ENCODE assay signal across 8 cellular contexts in the genomic region with DNA sequence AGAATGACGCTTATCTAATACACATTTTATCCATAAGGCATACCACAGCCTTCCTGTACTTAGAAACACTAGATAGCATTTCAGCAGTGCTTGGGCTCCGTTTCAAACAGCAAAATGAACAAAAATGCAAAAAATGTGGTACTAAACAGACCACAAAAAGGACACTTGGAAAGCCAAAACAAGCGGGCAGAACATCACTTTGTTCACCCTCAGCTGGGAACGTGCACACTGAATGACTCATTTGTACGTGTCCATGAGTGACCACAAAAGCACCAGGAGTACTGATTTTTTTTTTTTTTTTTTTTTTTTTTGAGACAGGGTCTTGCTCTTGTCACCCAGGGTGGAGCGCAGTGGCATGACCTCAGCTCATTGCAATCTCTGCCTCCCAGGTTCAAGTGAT. TPM values are rescaled to one million over a fixed set of nuclear protein-coding genes. Genes with fewer than 3 reads are reported as not detected.
A peak's percentile ranks its signal among the peaks of the same experiment; 100 is the strongest.
DNase-seq lines count a peak whose midpoint lies in the region; ATAC-seq and TF ChIP-seq lines count a peak whose summit lies in the region.

No MANE protein-coding gene starts in this region.

- TF ChIP-seq CTCF in neural progenitor cell (IDR thresholded peaks at IDR 0.05) (no peak), stomach (IDR thresholded peaks at IDR 0.05) (no peak)

- peaks cover 6% of the 10 kb centered on the region for H3K36me3 Mint-ChIP-seq in activated naive CD8-positive, alpha-beta T cell
- H3K36me3 Mint-ChIP-seq in natural killer cell treated with Interleukin-12 subunit alpha and Interleukin-12 subunit beta and Interleukin-15 and Interleukin-18, amount 100 ng/mL, for 72 hours: no peaks in the 10 kb centered on the region
- peaks cover 2% of the 10 kb centered on the region for H3K36me3 Mint-ChIP-seq in neural progenitor cell

- peaks cover 36% of the 10 kb centered on the region for H3K4me1 ChIP-seq in neural progenitor cell
- H3K4me1 ChIP-seq in stomach: peaks cover 30 to 67% (median 44%) of the 10 kb centered on the region in 4 donors

- H3K4me2 ChIP-seq in neural progenitor cell: no peak overlapping the region

- no peaks in the 10 kb centered on the region for H3K36me3 ChIP-seq in neural progenitor cell
- no peaks in the 10 kb centered on the region for H3K36me3 ChIP-seq in stomach

- no peaks in the 10 kb centered on the region for H3K9me3 Mint-ChIP-seq in activated naive CD8-positive, alpha-beta T cell (ENCODE audit: low read depth)
- no peaks in the 10 kb centered on the region for H3K9me3 Mint-ChIP-seq in natural killer cell treated with Interleukin-12 subunit alpha and Interleukin-12 subunit beta and Interleukin-15 and Interleukin-18, amount 100 ng/mL, for 72 hours
- H3K9me3 Mint-ChIP-seq in neural progenitor cell: peaks cover 7% of the 10 kb centered on the region

- H3K4me3 ChIP-seq in neural progenitor cell (no peak overlapping the region), stomach (no peak overlapping the region)

- H2AFZ ChIP-seq in neural progenitor cell (replicated peaks): no peak overlapping the region

- peak overlapping the region; percentile 30 for H3K4me3 Mint-ChIP-seq in activated naive CD8-positive, alpha-beta T cell
- peak overlapping the region; percentile 42 for H3K4me3 Mint-ChIP-seq in natural killer cell treated with Interleukin-12 subunit alpha and Interleukin-12 subunit beta and Interleukin-15 and Interleukin-18, amount 100 ng/mL, for 72 hours
- no peak overlapping the region for H3K4me3 Mint-ChIP-seq in neural progenitor cell

- H3K79me2 ChIP-seq in neural progenitor cell (ENCODE audit: low read depth): no peaks in the 10 kb centered on the region

- DNase-seq in natural killer cell treated with Interleukin-12 subunit alpha and Interleukin-12 subunit beta and Interleukin-15 and Interleukin-18, amount 100 ng/mL, for 72 hours (ENCODE audit: low spot score): no peak
- no peak for DNase-seq in neural progenitor cell (ENCODE audit: low spot score)
- DNase-seq in stomach: no peak
- DNase-seq in NCI-H345 (lab: John Stamatoyannopoulos, UW): no peak
- no peak for DNase-seq in stimulated activated CD4-positive, alpha-beta T cell treated with anti-CD3 and anti-CD28 coated beads, Interleukin-12 subunit alpha, Interleukin-12 subunit beta, amount 100 ng/mL, for 4 hours

- intact Hi-C loops in stomach (cut with DNase I; ENCODE audit: low total_unique reads): no loop called here

- peak overlapping the region; percentile 91 for H3K27ac Mint-ChIP-seq in activated naive CD8-positive, alpha-beta T cell
- H3K27ac Mint-ChIP-seq in natural killer cell treated with Interleukin-12 subunit alpha and Interleukin-12 subunit beta and Interleukin-15 and Interleukin-18, amount 100 ng/mL, for 72 hours: peak overlapping the region; percentile 57 to 83
- no peak overlapping the region for H3K27ac Mint-ChIP-seq in neural progenitor cell

- no peaks in the 10 kb centered on the region for H3K9me3 ChIP-seq in neural progenitor cell (ENCODE audit: low read depth)
- H3K9me3 ChIP-seq in stomach: no peaks in the 10 kb centered on the region

- H3K9ac ChIP-seq in neural progenitor cell: no peak overlapping the region

- WGBS in stomach, 5 donors: 69 to 84% (median 79%) methylated on average over 6 of the region's 6 CpGs

- H3F3A ChIP-seq in neural progenitor cell (ENCODE audit: low read depth): no peaks in the 10 kb centered on the region

- H3K4me1 Mint-ChIP-seq in activated naive CD8-positive, alpha-beta T cell (ENCODE audit: low read depth): peaks cover 77% of the 10 kb centered on the region
- peaks cover 46 to 57% of the 10 kb centered on the region in 2 donors for H3K4me1 Mint-ChIP-seq in natural killer cell treated with Interleukin-12 subunit alpha and Interleukin-12 subunit beta and Interleukin-15 and Interleukin-18, amount 100 ng/mL, for 72 hours (ENCODE audit: low read depth in 2 of 2)
- H3K4me1 Mint-ChIP-seq in neural progenitor cell: peaks cover 37% of the 10 kb centered on the region

- H4K20me1 ChIP-seq in neural progenitor cell (ENCODE audit: low read depth): no peaks in the 10 kb centered on the region

- no peaks in the 10 kb centered on the region for H3K27me3 Mint-ChIP-seq in activated naive CD8-positive, alpha-beta T cell
- no peaks in the 10 kb centered on the region for H3K27me3 Mint-ChIP-seq in natural killer cell treated with Interleukin-12 subunit alpha and Interleukin-12 subunit beta and Interleukin-15 and Interleukin-18, amount 100 ng/mL, for 72 hours
- H3K27me3 Mint-ChIP-seq in neural progenitor cell (ENCODE audit: insufficient read depth, low read depth): no peaks in the 10 kb centered on the region

- H3K27ac ChIP-seq in neural progenitor cell (no peak overlapping the region), stomach (no peak overlapping the region)

- ATAC-seq in GM18511 (IDR thresholded peaks at IDR 0.05; ENCODE audit: unreplicated experiment) (peak; percentile 33), HG02885 (IDR thresholded peaks at IDR 0.05; ENCODE audit: poor library complexity, unreplicated experiment) (peak; percentile 38)
- ATAC-seq in natural killer cell treated with Interleukin-12 subunit alpha and Interleukin-12 subunit beta and Interleukin-15 and Interleukin-18, amount 100 ng/mL, for 72 hours: peak; percentile 67 to 68

- no peaks in the 10 kb centered on the region for H3K27me3 ChIP-seq in neural progenitor cell
- no peaks in the 10 kb centered on the region for H3K27me3 ChIP-seq in stomach

- TF ChIP-seq POLR2A in stomach (IDR thresholded peaks at IDR 0.05): no peak

- TF ChIP-seq EP300 in stomach (IDR thresholded peaks at IDR 0.05): no peak

RNA-seq across cellular contexts. Expression of a gene that starts 8.9 kb away (rescaled TPM):
- 100 to 1,000 TPM; 127 to 133 TPM for total RNA-seq in natural killer cell treated with Interleukin-12 subunit alpha and Interleukin-12 subunit beta and Interleukin-15 and Interleukin-18, amount 100 ng/mL, for 72 hours
- 38.5 and 39.5 TPM in 2 replicates for total RNA-seq in neural progenitor cell (ENCODE audit: low replicate concordance)
- total RNA-seq in stomach: 100 to 1,000 TPM in 3 of 5 donors, 10 to 100 TPM in 2; 37.4 to 126 (median 100) TPM
- 10 to 100 TPM; 12.5 to 38.5 (median 23.0) TPM for polyA plus RNA-seq in stomach
